Comparison of ENCODE assay signal across 25 cellular contexts in genomic region chr16:73382921-73383594, GRCh38.
"Had no signal": no experiment of that assay in that cellular context is flagged by ENCODE, and none has a peak within 500 bp of the region (broad histone marks: within the 10 kb centered on the region; RNA-seq: fewer than 3 reads in every experiment).

No MANE protein-coding gene starts in this region.

- H3K4me3 Mint-ChIP-seq: activated CD8-positive, alpha-beta T cell treated with anti-CD3 and anti-CD28 coated beads, Interleukin-2, amount 10 ng/mL, durations not matched to agents 7 days and 5 days; activated naive CD4-positive, alpha-beta T cell treated with anti-CD3 and anti-CD28 coated beads, Interleukin-2, amount 50 U/mL, for 24 hours; activated T-helper 1 cell treated with anti-CD3 and anti-CD28 coated beads, Interleukin-12 subunit alpha, Interleukin-12 subunit beta, Interleukin-2, Interleukin-4 antibody, amounts not matched to agents 30 ng/mL and 10 ng/mL and 1 ng/mL, durations not matched to agents 14 hours and 24 hours and 36 hours; immature natural killer cell; natural killer cell treated with Interleukin-12 subunit alpha and Interleukin-12 subunit beta and Interleukin-15 and Interleukin-18, amount 100 ng/mL, for 72 hours; stimulated activated memory B cell treated with anti-CD40 and anti-IgM and Interleukin-4, amounts not matched to agents 10 μg/mL and 1 μg/mL and 100 μg/mL, for 72 hours; T-cell had no signal

- H3K9me3 Mint-ChIP-seq: activated naive CD4-positive, alpha-beta T cell treated with anti-CD3 and anti-CD28 coated beads, Interleukin-2, amount 50 U/mL, for 24 hours; natural killer cell treated with Interleukin-12 subunit alpha and Interleukin-12 subunit beta and Interleukin-15 and Interleukin-18, amount 100 ng/mL, for 72 hours; stimulated activated memory B cell treated with anti-CD40 and anti-IgM and Interleukin-4, amounts not matched to agents 10 μg/mL and 1 μg/mL and 100 μg/mL, for 72 hours had no signal

- H3K27ac ChIP-seq: hepatocyte, left ventricle myocardium inferior, stomach, suprapubic skin, tibial nerve, WERI-Rb-1 had no signal

- H3K36me3 Mint-ChIP-seq: activated naive CD4-positive, alpha-beta T cell treated with anti-CD3 and anti-CD28 coated beads, Interleukin-2, amount 50 U/mL, for 24 hours; immature natural killer cell; natural killer cell treated with Interleukin-12 subunit alpha and Interleukin-12 subunit beta and Interleukin-15 and Interleukin-18, amount 100 ng/mL, for 72 hours; stimulated activated memory B cell treated with anti-CD40 and anti-IgM and Interleukin-4, amounts not matched to agents 10 μg/mL and 1 μg/mL and 100 μg/mL, for 72 hours; T-cell had no signal

- DNase-seq: activated CD4-positive, alpha-beta T cell treated with anti-CD3 and anti-CD28 coated beads for 1 hour; activated CD4-positive, alpha-beta T cell treated with anti-CD3 and anti-CD28 coated beads, Interleukin-2, amount 50 U/mL, for 1 hour; activated CD8-positive, alpha-beta T cell treated with anti-CD3 and anti-CD28 coated beads, Interleukin-2, amount 10 ng/mL, durations not matched to agents 7 days and 5 days; activated gamma-delta T cell treated with Interleukin-2 at 50 U/mL for 16 hours; central memory CD4-positive, alpha-beta T cell; dorsolateral prefrontal cortex; erythroblast; foreskin fibroblast; immature natural killer cell; left ventricle myocardium inferior; mammary epithelial cell; midbrain; small intestine; stimulated activated CD4-positive, alpha-beta T cell treated with anti-CD3 and anti-CD28 coated beads, Interleukin-2, amount 100 ng/mL, for 24 hours; stomach; T-cell; WERI-Rb-1 had no signal

- H3K9me3 ChIP-seq: left ventricle myocardium inferior, stomach, suprapubic skin, tibial nerve had no signal

- H3K4me1 Mint-ChIP-seq: activated naive CD4-positive, alpha-beta T cell treated with anti-CD3 and anti-CD28 coated beads, Interleukin-2, amount 50 U/mL, for 24 hours; immature natural killer cell; stimulated activated memory B cell treated with anti-CD40 and anti-IgM and Interleukin-4, amounts not matched to agents 10 μg/mL and 1 μg/mL and 100 μg/mL, for 72 hours; T-cell had no signal

- H3K4me1 ChIP-seq: left ventricle myocardium inferior, stomach, suprapubic skin, tibial nerve had no signal

- H3K27me3 Mint-ChIP-seq: stimulated activated memory B cell treated with anti-CD40 and anti-IgM and Interleukin-4, amounts not matched to agents 10 μg/mL and 1 μg/mL and 100 μg/mL, for 72 hours; T-cell had no signal

- H3K27ac Mint-ChIP-seq: activated CD8-positive, alpha-beta T cell treated with anti-CD3 and anti-CD28 coated beads, Interleukin-2, amount 10 ng/mL, durations not matched to agents 7 days and 5 days; activated naive CD4-positive, alpha-beta T cell treated with anti-CD3 and anti-CD28 coated beads, Interleukin-2, amount 50 U/mL, for 24 hours; activated T-helper 1 cell treated with anti-CD3 and anti-CD28 coated beads, Interleukin-12 subunit alpha, Interleukin-12 subunit beta, Interleukin-2, Interleukin-4 antibody, amounts not matched to agents 30 ng/mL and 10 ng/mL and 1 ng/mL, durations not matched to agents 14 hours and 24 hours and 36 hours; natural killer cell treated with Interleukin-12 subunit alpha and Interleukin-12 subunit beta and Interleukin-15 and Interleukin-18, amount 100 ng/mL, for 72 hours; stimulated activated memory B cell treated with anti-CD40 and anti-IgM and Interleukin-4, amounts not matched to agents 10 μg/mL and 1 μg/mL and 100 μg/mL, for 72 hours; T-cell had no signal

- H3K36me3 ChIP-seq: left ventricle myocardium inferior, stomach, suprapubic skin, tibial nerve, WERI-Rb-1 had no signal

- H3K27me3 ChIP-seq: dorsolateral prefrontal cortex, hepatocyte, stomach, tibial nerve had no signal

- H2AFZ ChIP-seq: hepatocyte had no signal

- ATAC-seq: activated CD8-positive, alpha-beta T cell treated with anti-CD3 and anti-CD28 coated beads, Interleukin-2, amount 10 ng/mL, durations not matched to agents 7 days and 5 days; natural killer cell treated with Interleukin-12 subunit alpha and Interleukin-12 subunit beta and Interleukin-15 and Interleukin-18, amount 100 ng/mL, for 72 hours; sciatic nerve; stimulated activated memory B cell treated with anti-CD40 and anti-IgM and Interleukin-4, amounts not matched to agents 10 μg/mL and 1 μg/mL and 100 μg/mL, for 72 hours; T-cell had no signal

- H3K4me3 ChIP-seq: hepatocyte, left ventricle myocardium inferior, stomach, suprapubic skin, tibial nerve had no signal
